ENCODE assay signal across 1 cellular context in genomic region chr10:97169911-97170693, GRCh38.
TF ChIP-seq lines count a peak whose summit lies in the region.

No MANE protein-coding gene starts in this region.

TF ChIP-seq in H1, 55 proteins besides CTCF, POLR2A, EP300 and RAD21 (continued from another document):
- TF ChIP-seq ATF3 (IDR thresholded peaks at IDR 0.05; ENCODE audit: insufficient read depth, low read depth, low read length) (no peak), GABPA (IDR thresholded peaks at IDR 0.05; ENCODE audit: borderline replicate concordance, insufficient read depth, low read length) (no peak), RBBP5 (IDR thresholded peaks at IDR 0.05; ENCODE audit: borderline replicate concordance, low read depth, low read length) (no peak), GTF2F1 (IDR thresholded peaks at IDR 0.05; ENCODE audit: borderline replicate concordance, low read depth, low read length) (no peak), JUN (IDR thresholded peaks at IDR 0.05; ENCODE audit: low read depth, low read length) (no peak), JUND (IDR thresholded peaks at IDR 0.05; ENCODE audit: low read length) (no peak)
